In the genomic region with DNA sequence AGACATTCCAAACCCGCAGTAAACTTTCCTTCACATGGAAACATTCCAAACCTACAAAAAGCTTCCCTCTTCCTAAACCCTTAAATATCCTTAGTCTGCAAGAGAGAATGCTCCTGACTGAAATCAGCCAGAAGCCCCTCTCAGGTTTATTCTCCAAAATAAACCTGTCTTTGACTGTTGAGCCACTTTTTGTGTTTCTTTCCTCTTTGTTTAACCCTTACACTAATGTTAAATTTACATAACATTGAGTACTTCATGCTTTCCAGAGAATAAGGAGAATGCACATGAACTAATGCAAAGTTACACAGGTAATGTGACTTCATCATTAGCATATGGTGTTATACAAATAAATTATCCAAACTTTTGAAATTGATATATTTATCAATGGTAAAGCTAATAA, we compare ENCODE assay signal across 26 cellular contexts.
"Had no signal": no experiment of that assay in that cellular context is flagged by ENCODE, and none has a peak within 500 bp of the region (broad histone marks: within the 10 kb centered on the region; RNA-seq: fewer than 3 reads in every experiment).

No MANE protein-coding gene starts in this region.

- H3K27ac ChIP-seq: neutrophil, ovary, parathyroid adenoma, psoas muscle, right lobe of liver, sigmoid colon, stomach, thoracic aorta, thyroid gland, tibial nerve, upper lobe of left lung, uterus had no signal

- H3K9me3 Mint-ChIP-seq: natural killer cell treated with Interleukin-12 subunit alpha and Interleukin-12 subunit beta and Interleukin-15 and Interleukin-18, amount 100 ng/mL, for 72 hours; stimulated activated effector memory CD8-positive, alpha-beta T cell treated with anti-CD3 and anti-CD28 coated beads, Interleukin-12 subunit alpha, Interleukin-12 subunit beta, amount 100 ng/mL, for 72 hours; stimulated activated naive CD8-positive, alpha-beta T cell treated with anti-CD3 and anti-CD28 coated beads, Interleukin-15, Interleukin-2, amounts not matched to agents 100 ng/mL and 50 ng/mL, for 24 hours had no signal

- H2AFZ ChIP-seq: parathyroid adenoma had no signal

- H3K4me1 Mint-ChIP-seq: nephron progenitor cell had no signal

- ATAC-seq: naive thymus-derived CD8-positive, alpha-beta T cell; psoas muscle; right cardiac atrium; right lobe of liver had no signal

- H3K36me3 Mint-ChIP-seq: naive thymus-derived CD8-positive, alpha-beta T cell; natural killer cell treated with Interleukin-12 subunit alpha and Interleukin-12 subunit beta and Interleukin-15 and Interleukin-18, amount 100 ng/mL, for 72 hours; stimulated activated effector memory CD8-positive, alpha-beta T cell treated with anti-CD3 and anti-CD28 coated beads, Interleukin-12 subunit alpha, Interleukin-12 subunit beta, amount 100 ng/mL, for 72 hours; stimulated activated naive B cell treated with anti-CD40 and anti-IgM and Interleukin-4, amounts not matched to agents 10 μg/mL and 1 μg/mL and 100 μg/mL, for 72 hours had no signal

- H3K9me3 ChIP-seq: neutrophil, psoas muscle, right lobe of liver, thoracic aorta, thyroid gland, tibial nerve, upper lobe of left lung, uterus had no signal

- FAIRE-seq: small intestine had no signal

- H3K36me3 ChIP-seq: neutrophil, ovary, right lobe of liver, sigmoid colon, stomach, thoracic aorta, thyroid gland, tibial nerve, upper lobe of left lung, uterus had no signal

- H3K4me3 Mint-ChIP-seq: naive thymus-derived CD8-positive, alpha-beta T cell; natural killer cell treated with Interleukin-12 subunit alpha and Interleukin-12 subunit beta and Interleukin-15 and Interleukin-18, amount 100 ng/mL, for 72 hours; nephron progenitor cell; neural crest cell; stimulated activated effector memory CD8-positive, alpha-beta T cell treated with anti-CD3 and anti-CD28 coated beads, Interleukin-12 subunit alpha, Interleukin-12 subunit beta, amount 100 ng/mL, for 72 hours; stimulated activated naive B cell treated with anti-CD40 and anti-IgM and Interleukin-4, amounts not matched to agents 10 μg/mL and 1 μg/mL and 100 μg/mL, for 72 hours; stimulated activated naive CD8-positive, alpha-beta T cell treated with anti-CD3 and anti-CD28 coated beads, Interleukin-15, Interleukin-2, amounts not matched to agents 100 ng/mL and 50 ng/mL, for 24 hours had no signal

- H3K27me3 Mint-ChIP-seq: progenitor cell of endocrine pancreas had no signal

- H3K79me2 ChIP-seq: parathyroid adenoma had no signal

- DNase-seq: naive thymus-derived CD8-positive, alpha-beta T cell; nephron progenitor cell; ovary; psoas muscle; right cardiac atrium; right lobe of liver; sigmoid colon; small intestine; stimulated activated CD4-positive, alpha-beta T cell treated with anti-CD3 and anti-CD28 coated beads, Interleukin-2, amount 100 ng/mL, for 24 hours; stimulated activated CD4-positive, alpha-beta T cell treated with anti-CD3 and anti-CD28 coated beads, Interleukin-2, amount 100 ng/mL, for 48 hours; stimulated activated CD4-positive, alpha-beta T cell treated with anti-CD3 and anti-CD28 coated beads, Interleukin-4, amount 100 ng/mL, for 24 hours; stimulated activated naive CD4-positive, alpha-beta T cell treated with Interleukin-2 at 50 U/mL for 16 hours; stomach; thyroid gland; upper lobe of left lung; uterus had no signal

- H3K27me3 ChIP-seq: neutrophil, ovary, right lobe of liver, sigmoid colon, stomach, thyroid gland, tibial nerve, upper lobe of left lung, uterus had no signal

- H3K4me3 ChIP-seq: ovary, psoas muscle, right lobe of liver, sigmoid colon, stomach, thoracic aorta, thyroid gland, tibial nerve, upper lobe of left lung, uterus had no signal

- H3K27ac Mint-ChIP-seq: naive thymus-derived CD8-positive, alpha-beta T cell; nephron progenitor cell; progenitor cell of endocrine pancreas; stimulated activated effector memory CD8-positive, alpha-beta T cell treated with anti-CD3 and anti-CD28 coated beads, Interleukin-12 subunit alpha, Interleukin-12 subunit beta, amount 100 ng/mL, for 72 hours; stimulated activated naive B cell treated with anti-CD40 and anti-IgM and Interleukin-4, amounts not matched to agents 10 μg/mL and 1 μg/mL and 100 μg/mL, for 72 hours had no signal

- H3K4me1 ChIP-seq: parathyroid adenoma, psoas muscle, right lobe of liver, sigmoid colon, stomach, thyroid gland, tibial nerve, upper lobe of left lung, uterus had no signal
